16 cellular contexts compared by ENCODE assay signal in the genomic region with DNA sequence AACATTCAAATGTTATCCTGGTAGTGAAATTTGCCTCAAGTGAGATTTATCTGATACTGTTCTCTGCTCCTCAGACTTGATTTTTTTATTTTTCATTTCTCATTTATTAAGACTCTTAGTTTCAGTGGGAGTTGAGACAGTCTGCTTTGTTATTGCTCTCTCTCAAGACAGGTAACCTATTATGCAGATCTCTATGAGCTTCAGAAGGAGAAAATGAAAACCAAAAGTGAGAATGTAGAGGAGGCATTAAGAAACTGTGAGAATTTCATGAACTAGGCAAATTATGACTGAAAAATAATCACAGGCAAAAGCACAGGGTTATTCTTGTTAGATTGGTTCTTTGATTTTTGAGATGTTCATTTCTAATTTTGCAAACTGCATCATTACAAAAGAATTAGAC.
A peak's percentile ranks its signal among the peaks of the same experiment; 100 is the strongest.
DNase-seq lines count a peak whose midpoint lies in the region; ATAC-seq and TF ChIP-seq lines count a peak whose summit lies in the region.
"Had no signal": no experiment of that assay in that cellular context is flagged by ENCODE, and none has a peak within 500 bp of the region (broad histone marks: within the 10 kb centered on the region; RNA-seq: fewer than 3 reads in every experiment).

No MANE protein-coding gene starts in this region.

- H3K27me3 ChIP-seq in MM.1S (replicated peaks; ENCODE audit: insufficient read depth, low read length) = no peaks in the 10 kb centered on the region
- H3K27me3 ChIP-seq in heart right ventricle = no peaks in the 10 kb centered on the region
- H3K27me3 ChIP-seq in H7 (ENCODE audit: control insufficient read depth, insufficient read depth, low read length) = no peaks in the 10 kb centered on the region
- H3K27me3 ChIP-seq: gastroesophageal sphincter had no signal

- H3K27ac ChIP-seq in MM.1S (ENCODE audit: low read length) (peak overlapping the region; percentile 48; the same call in 1 of the 2 replicates), heart right ventricle (no peak overlapping the region)
- H3K27ac ChIP-seq: gastroesophageal sphincter had no signal

- no peak overlapping the region for H3K4me2 ChIP-seq in MM.1S (ENCODE audit: low read depth, low read length)

- H4K20me1 ChIP-seq in MM.1S (ENCODE audit: insufficient read depth, low read length) = no peaks in the 10 kb centered on the region

- no peak for TF ChIP-seq CTCF in MM.1S (IDR thresholded peaks at IDR 0.05; ENCODE audit: low read length)
- TF ChIP-seq CTCF in heart right ventricle (IDR thresholded peaks at IDR 0.05) = no peak

- H3K9ac ChIP-seq in MM.1S (ENCODE audit: low read length) = no peak overlapping the region

- peaks cover 7% of the 10 kb centered on the region; the same call in 1 of the 2 replicates for H3F3A ChIP-seq in MM.1S (ENCODE audit: insufficient read depth, low read length)

- H3K9me2 ChIP-seq in MM.1S (replicated peaks; ENCODE audit: insufficient read depth, low read length) = no peaks in the 10 kb centered on the region

- H3K9me3 ChIP-seq in MM.1S (replicated peaks; ENCODE audit: insufficient read depth, low read length) (no peaks in the 10 kb centered on the region), heart right ventricle (no peaks in the 10 kb centered on the region)
- H3K9me3 ChIP-seq: gastroesophageal sphincter had no signal

- H3K4me1 ChIP-seq in MM.1S (ENCODE audit: low read length) (peaks cover 9% of the 10 kb centered on the region; the same call in 1 of the 2 replicates), heart right ventricle (peaks cover 0 to 5% (median 0%) of the 10 kb centered on the region in 9 donors)
- H3K4me1 ChIP-seq: gastroesophageal sphincter had no signal

- DNase-seq in MM.1S (peak; percentile 63), NCI-H1930 (lab: John Stamatoyannopoulos, UW) (no peak), NCI-H2171 (lab: John Stamatoyannopoulos, UW) (no peak), heart right ventricle (no peak), H7 (no peak)
- DNase-seq: activated CD4-positive, alpha-beta memory T cell treated with anti-CD3 and anti-CD28 coated beads for 36 hours; dermis blood vessel endothelial cell; HCEC 1CT; IMR-90; NCI-H2107; NCI-H526 treated with DMSO at 0.1 percent for 48 hours; stimulated activated CD4-positive, alpha-beta T cell treated with anti-CD3 and anti-CD28 coated beads, Interleukin-2, amount 100 ng/mL, for 48 hours had no signal

- no peak overlapping the region for H2AFZ ChIP-seq in MM.1S (ENCODE audit: low read length)

- H3K4me3 ChIP-seq in MM.1S (ENCODE audit: low read length) (no peak overlapping the region), heart right ventricle (no peak overlapping the region), H7 (ENCODE audit: insufficient read depth, low read depth, low read length) (no peak overlapping the region)
- H3K4me3 ChIP-seq: gastroesophageal sphincter had no signal

- no peaks in the 10 kb centered on the region for H3K79me2 ChIP-seq in MM.1S (ENCODE audit: low read length)

- peak; percentile 93 for ATAC-seq in GM18870 (IDR thresholded peaks at IDR 0.05; ENCODE audit: unreplicated experiment)
- peak; percentile 67 for ATAC-seq in GM21515 (IDR thresholded peaks at IDR 0.05; ENCODE audit: unreplicated experiment)
- ATAC-seq in HG02970 (IDR thresholded peaks at IDR 0.05; ENCODE audit: low FRiP score, unreplicated experiment) = peak; percentile 66
- no peak for ATAC-seq in heart right ventricle
- ATAC-seq: gastroesophageal sphincter had no signal

- H3K36me3 ChIP-seq in MM.1S (replicated peaks; ENCODE audit: insufficient read depth, low read length) (no peaks in the 10 kb centered on the region), heart right ventricle (no peaks in the 10 kb centered on the region), H7 (replicated peaks; ENCODE audit: control insufficient read depth, insufficient read depth, low read length) (no peaks in the 10 kb centered on the region)
- H3K36me3 ChIP-seq: gastroesophageal sphincter had no signal

- intact Hi-C loops in heart right ventricle (cut with DNase I) = no loop called here

Comparison
In these comparisons a context has a peak if more than half of its experiments do, and no peak if none do; other contexts are left out.
1. ATAC-seq: peak in GM18870 (single experiment), GM21515 (single experiment) and HG02970 (single experiment); none in heart right ventricle (0 of 8).